In the genomic region with DNA sequence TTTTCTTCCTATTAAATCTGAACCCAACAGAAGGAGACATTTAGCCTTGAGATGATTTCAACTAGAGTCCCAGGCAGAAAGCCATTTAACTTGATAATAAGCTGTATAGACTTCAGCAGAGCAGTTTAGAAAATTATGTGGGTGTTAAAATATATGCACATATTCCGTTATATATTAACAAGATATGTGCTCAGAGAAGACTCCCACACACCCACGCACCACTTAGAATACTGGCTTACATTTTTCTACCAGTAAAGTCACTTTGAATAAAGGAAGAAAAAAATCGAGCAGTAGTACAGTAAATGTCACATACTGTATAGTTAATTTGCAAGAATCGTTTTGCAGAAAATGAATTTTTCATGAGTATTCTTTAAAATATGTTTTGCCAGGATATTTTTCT, we compare ENCODE assay signal across 1 cellular context.
TF ChIP-seq lines count a peak whose summit lies in the region.

No MANE protein-coding gene starts in this region.

TF ChIP-seq in GM12878, 131 proteins besides CTCF, POLR2A, EP300 and RAD21 (continued from another document):
- TF ChIP-seq KLF5 (IDR thresholded peaks at IDR 0.05; ENCODE audit: partially characterized antibody) (no peak), CHD1 (IDR thresholded peaks at IDR 0.05; ENCODE audit: low read depth, low read length) (no peak), CBX5 (IDR thresholded peaks at IDR 0.05; ENCODE audit: low read depth) (no peak), MEF2B (IDR thresholded peaks at IDR 0.05; ENCODE audit: partially characterized antibody, poor library complexity, severe bottlenecking) (no peak)
